In genomic region chr14:56797569-56798446, GRCh38 we compare ENCODE assay signal across 15 cellular contexts. TPM values are rescaled to one million over a fixed set of nuclear protein-coding genes. Genes with fewer than 3 reads are reported as not detected.
A peak's percentile ranks its signal among the peaks of the same experiment; 100 is the strongest.
DNase-seq lines count a peak whose midpoint lies in the region; ATAC-seq, FAIRE-seq and TF ChIP-seq lines count a peak whose summit lies in the region.
"Had no signal": no experiment of that assay in that cellular context is flagged by ENCODE, and none has a peak within 500 bp of the region (broad histone marks: within the 10 kb centered on the region; RNA-seq: fewer than 3 reads in every experiment).

No MANE protein-coding gene starts in this region.

- CTCF ChIA-PET in HepG2 (lab: Yijun Ruan, JAX; ENCODE audit: low intra/inter-chr PET ratio, low total read pairs): no interaction called here

- TF ChIP-seq EP300 in HepG2 (IDR thresholded peaks at IDR 0.05; ENCODE audit: low read depth in 2 of 2, low read length in 2 of 2) (no peak), HepG2 (CRISPR knock-in tag; IDR thresholded peaks at IDR 0.05; ENCODE audit: borderline replicate concordance) (no peak)

- peaks cover 71% of the 10 kb centered on the region for H3K27me3 ChIP-seq in H7 (ENCODE audit: control insufficient read depth, insufficient read depth, low read length)
- H3K27me3 ChIP-seq in ascending aorta: peaks cover 22% of the 10 kb centered on the region
- H3K27me3 ChIP-seq in HepG2 (ENCODE audit: control insufficient read depth in 1 of 2, insufficient read depth in 2 of 2, low read length in 2 of 2): peaks cover under 1 to 61% of the 10 kb centered on the region in 2 experiments
- H3K27me3 ChIP-seq in spleen (replicated peaks in 1 of 7): peaks cover 16 to 100% (median 96%) of the 10 kb centered on the region in 7 donors

- ATAC-seq in HepG2 (peak; percentile 37; the same call in 1 of the 3 replicates), HG03520 (IDR thresholded peaks at IDR 0.05; ENCODE audit: unreplicated experiment) (no peak), GM21786 (IDR thresholded peaks at IDR 0.05; ENCODE audit: unreplicated experiment) (no peak)

- peak overlapping the region; percentile 32 for H3K4me3 ChIP-seq in H7 (ENCODE audit: insufficient read depth, low read depth, low read length)
- peak overlapping the region; percentile 51 to 52 for H3K4me3 ChIP-seq in ascending aorta
- no peak overlapping the region for H3K4me3 ChIP-seq in HepG2 (replicated peaks in 1 of 3; ENCODE audit: insufficient read depth in 1 of 3, low read depth in 2 of 3, low read length in 3 of 3)
- peak overlapping the region in 6 of 8 donors; percentile 12 to 51 (median 16) for H3K4me3 ChIP-seq in spleen

- DNase-seq in H7 (peak; percentile 83), ascending aorta (ENCODE audit: low spot score in 2 of 2) (no peak), HepG2 (ENCODE audit: low spot score) (no peak), spleen (no peak), NCI-H748 (lab: John Stamatoyannopoulos, UW; ENCODE audit: unreplicated experiment) (no peak), OCI-M1 (lab: John Stamatoyannopoulos, UW) (no peak)
- DNase-seq: COR-L47, esophagus squamous epithelium, T-helper 9 cell had no signal

- H3K36me3 ChIP-seq in H7 (replicated peaks; ENCODE audit: control insufficient read depth, insufficient read depth, low read length) (peaks cover 8% of the 10 kb centered on the region), ascending aorta (no peaks in the 10 kb centered on the region), HepG2 (replicated peaks in 1 of 2; ENCODE audit: control insufficient read depth in 1 of 2, insufficient read depth in 2 of 2, low read length in 2 of 2) (no peaks in the 10 kb centered on the region), spleen (no peaks in the 10 kb centered on the region)
- H3K36me3 ChIP-seq: esophagus squamous epithelium, Peyer's patch had no signal

- H3K9me3 ChIP-seq in ascending aorta (no peaks in the 10 kb centered on the region), HepG2 (ENCODE audit: low read length) (no peaks in the 10 kb centered on the region), spleen (no peaks in the 10 kb centered on the region)
- H3K9me3 ChIP-seq: esophagus squamous epithelium, Peyer's patch had no signal

- H3K27ac ChIP-seq in ascending aorta (no peak overlapping the region), HepG2 (ENCODE audit: extremely low read length, insufficient read depth, low read length) (no peak overlapping the region), spleen (no peak overlapping the region)
- H3K27ac ChIP-seq: esophagus squamous epithelium, Peyer's patch had no signal

- in situ Hi-C loops in HepG2 (cut with HindIII; ENCODE audit: extremely low pct_ligation_motif_present, low pct_unique_long_range_greater_than_20kb): no loop called here

- no peak for FAIRE-seq in HepG2 (lab: Jason Lieb, UNC)
- FAIRE-seq: bronchial epithelial cell had no signal

- TF ChIP-seq POLR2A in HepG2 (IDR thresholded peaks at IDR 0.05; ENCODE audit: insufficient read depth in 1 of 2, low read depth in 2 of 2, low read length in 2 of 2) (no peak), spleen (IDR thresholded peaks at IDR 0.05) (no peak)

- TF ChIP-seq RAD21 in HepG2 (CRISPR knock-in tag; IDR thresholded peaks at IDR 0.05): no peak

- TF ChIP-seq CTCF in ascending aorta (IDR thresholded peaks at IDR 0.05) (no peak), HepG2 (CRISPR knock-in tag; IDR thresholded peaks at IDR 0.05) (no peak), spleen (IDR thresholded peaks at IDR 0.05 in 8 of 11, conservative IDR thresholded peaks at IDR 0.05 in 3 of 11) (no peak)

- POLR2A ChIA-PET in HepG2 (lab: Yijun Ruan, JAX): no interaction called here

- H2AFZ ChIP-seq in HepG2 (ENCODE audit: low read length): no peak overlapping the region

- no peak overlapping the region for H3K4me2 ChIP-seq in HepG2 (ENCODE audit: low read depth, low read length)

- WGBS in HepG2 (ENCODE audit: low lambda C conversion rate): 64% methylated on average over 32 of the region's 77 CpGs
- 5 to 7% (median 5%) methylated on average over 33 to 77 of the region's 77 CpGs for WGBS in spleen, 5 donors

- BruUV-seq in HepG2 (replicated peaks; lab: Mats Ljungman, UMichigan): no TSS peak

- H3K9ac ChIP-seq in HepG2 (ENCODE audit: insufficient read depth, low read depth, low read length): no peak overlapping the region

- no peaks in the 10 kb centered on the region for H3K79me2 ChIP-seq in HepG2 (ENCODE audit: insufficient read depth, low read length)

- H4K20me1 ChIP-seq in HepG2 (ENCODE audit: insufficient read depth, low read length): no peaks in the 10 kb centered on the region

- H3K4me1 ChIP-seq in ascending aorta (peaks cover 0 to 4% of the 10 kb centered on the region in 2 donors), HepG2 (ENCODE audit: insufficient read depth, low read length) (no peaks in the 10 kb centered on the region), spleen (peaks cover 0 to 37% (median 26%) of the 10 kb centered on the region in 6 donors)

- intact Hi-C loops in ascending aorta (cut with DNase I): no loop called here
- intact Hi-C loops in HepG2 (cut with micrococcal nuclease; ENCODE audit: unreplicated experiment): no loop called here
- intact Hi-C loops in spleen (cut with DNase I; ENCODE audit: low total_unique reads): no loop called here

TF ChIP-seq in HepG2, 621 proteins besides CTCF, POLR2A, EP300 and RAD21 (continues in another document):
- TF ChIP-seq PREB (CRISPR knock-in tag; IDR thresholded peaks at IDR 0.05) (no peak), MBD4 (IDR thresholded peaks at IDR 0.05; ENCODE audit: borderline replicate concordance, low read length) (no peak), KDM4B (CRISPR knock-in tag; IDR thresholded peaks at IDR 0.05) (no peak), YY1 (IDR thresholded peaks at IDR 0.05; ENCODE audit: insufficient read depth, insufficient replicate concordance, low read depth, low read length) (no peak), ZNF749 (CRISPR knock-in tag; IDR thresholded peaks at IDR 0.05; ENCODE audit: borderline replicate concordance) (no peak), MIER3 (CRISPR knock-in tag; IDR thresholded peaks at IDR 0.05; ENCODE audit: borderline replicate concordance) (no peak), ZNF24 (IDR thresholded peaks at IDR 0.05) (no peak)

RNA-seq across cellular contexts. Expression of gene OTX2, which starts 12.5 kb away (rescaled TPM):
- total RNA-seq in H7 (2014; rRNA removed; shearing (Covaris generic)): 85.8 and 148 TPM in 2 replicates
- not detected for total RNA-seq in ascending aorta
- not detected in 2 replicates for total RNA-seq in HepG2 (2016; rRNA removed; fragmentation: Illumina TruSeq; extraction: Trizol)
- total RNA-seq in HepG2 (2016; cell fraction: cytosol; rRNA removed; fragmentation: Illumina TruSeq; extraction: Trizol; ENCODE audit: low read depth): not detected in 2 replicates
- total RNA-seq in HepG2 (2016; cell fraction: insoluble cytoplasmic fraction; rRNA removed; fragmentation: Illumina TruSeq; extraction: Trizol): not detected in 2 replicates
- total RNA-seq in HepG2 (2016; cell fraction: membrane; rRNA removed; fragmentation: Illumina TruSeq; extraction: Trizol): not detected in 2 replicates
- total RNA-seq in HepG2 (2016; cell fraction: nucleus; rRNA removed; fragmentation: Illumina TruSeq; extraction: Trizol): not detected in 2 replicates
- polyA plus RNA-seq in HepG2 (2011; rRNA removed): not detected in 2 replicates
- polyA plus RNA-seq in HepG2 (2011; cell fraction: cytosol; rRNA removed): not detected in 2 replicates
- polyA plus RNA-seq in HepG2 (2011; cell fraction: nucleus; rRNA removed): not detected in 2 replicates
- polyA plus RNA-seq in HepG2 (2012): not detected in 2 replicates
- not detected in 2 replicates for polyA plus RNA-seq in HepG2 (2016; cell fraction: cytosol; fragmentation: Illumina TruSeq; extraction: Trizol; ENCODE audit: low read depth)
- not detected in 2 replicates for polyA plus RNA-seq in HepG2 (2016; cell fraction: insoluble cytoplasmic fraction; fragmentation: Illumina TruSeq; extraction: Trizol; ENCODE audit: low read depth)
- not detected in 2 replicates for polyA plus RNA-seq in HepG2 (2016; cell fraction: membrane; fragmentation: Illumina TruSeq; extraction: Trizol; ENCODE audit: low read depth)
- polyA plus RNA-seq in HepG2 (2016; cell fraction: nucleus; fragmentation: Illumina TruSeq; extraction: Trizol; ENCODE audit: insufficient read depth, low read depth): not detected in 2 replicates
- polyA minus RNA-seq in HepG2 (2011; rRNA and poly(A)+ RNA removed; ENCODE audit: low replicate concordance): not detected in 2 replicates
- polyA minus RNA-seq in HepG2 (2011; cell fraction: cytosol; rRNA and poly(A)+ RNA removed): not detected in 2 replicates
- not detected in 2 replicates for polyA minus RNA-seq in HepG2 (2011; cell fraction: nucleus; rRNA and poly(A)+ RNA removed)
- total RNA-seq in spleen: not detected
- not detected for polyA plus RNA-seq in spleen
- total RNA-seq: bronchial epithelial cell, esophagus squamous epithelium, lung microvascular endothelial cell, M059J, Peyer's patch had no signal

Comparison
In these comparisons a context has a peak if more than half of its experiments do, and no peak if none do; other contexts are left out.
1. H3K4me3 ChIP-seq: peak in H7 (single experiment), ascending aorta (2 of 2) and spleen (6 of 8); none in HepG2 (0 of 3).
2. RNA of gene OTX2, which starts 12.5 kb away (total RNA-seq): 85.8 to 148 TPM in H7; not detected in ascending aorta (single experiment), not detected in HepG2 and not detected in spleen; every median in the first group is over 10 times any median in the second.